Comparison of ENCODE assay signal across 11 cellular contexts in the genomic region with DNA sequence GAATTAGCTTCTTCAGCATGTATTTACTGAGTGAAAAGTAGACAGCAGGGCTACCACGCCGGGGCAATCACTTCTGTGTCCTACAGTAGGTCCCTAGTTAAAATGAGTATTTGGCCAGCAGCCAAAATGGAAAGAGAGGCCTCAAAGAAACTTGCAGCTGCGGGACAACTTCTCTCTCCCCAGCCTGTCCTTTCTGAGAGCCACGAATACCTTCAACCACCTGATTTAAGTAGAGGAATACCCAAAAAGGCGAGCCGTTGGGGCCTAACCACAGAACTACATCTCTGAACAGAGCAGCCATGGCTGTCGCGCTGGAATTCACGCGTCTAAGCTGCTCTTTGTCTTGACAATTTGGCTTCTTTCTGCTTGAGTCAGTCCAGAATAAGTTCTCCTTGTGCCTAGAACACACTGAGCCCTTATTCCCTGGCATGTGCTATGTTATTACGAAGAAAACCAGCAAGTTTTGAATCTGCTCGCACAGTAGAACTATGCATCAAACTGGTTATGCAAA. TPM values are rescaled to one million over a fixed set of nuclear protein-coding genes. Genes with fewer than 3 reads are reported as not detected.
A peak's percentile ranks its signal among the peaks of the same experiment; 100 is the strongest.
DNase-seq lines count a peak whose midpoint lies in the region; ATAC-seq and TF ChIP-seq lines count a peak whose summit lies in the region.
"Had no signal": no experiment of that assay in that cellular context is flagged by ENCODE, and none has a peak within 500 bp of the region (broad histone marks: within the 10 kb centered on the region; RNA-seq: fewer than 3 reads in every experiment).

No MANE protein-coding gene starts in this region.

- no peak for TF ChIP-seq POLR2A in prostate gland (IDR thresholded peaks at IDR 0.05)

- DNase-seq in NCI-H2227 (lab: John Stamatoyannopoulos, UW; ENCODE audit: unreplicated experiment) (peak; percentile 27), dermis blood vessel endothelial cell (peak; percentile 29), prostate gland (ENCODE audit: low spot score) (peak; percentile 64), NCI-H774 (lab: John Stamatoyannopoulos, UW) (no peak), cortex of kidney (lab: John Stamatoyannopoulos, UW) (no peak)
- DNase-seq: right lobe of liver, uterus had no signal

- no peaks in the 10 kb centered on the region for H3K27me3 ChIP-seq in prostate gland (replicated peaks; ENCODE audit: insufficient read depth)
- H3K27me3 ChIP-seq: right lobe of liver, uterus had no signal

- CTCF ChIA-PET in HEK293 (lab: Yijun Ruan, JAX) = interaction anchor here (0.6 to 0.9 kb wide), 2 partner anchors 15 to 60 kb away, joined by 3 read pairs; no protein-coding TSS in a partner anchor

- H3K27ac ChIP-seq in HEK293 (ENCODE audit: extremely low read depth, low read depth, low read length) = no peak overlapping the region
- peak overlapping the region; percentile 60 to 70 for H3K27ac ChIP-seq in prostate gland
- H3K27ac ChIP-seq: epithelial cell of prostate, right lobe of liver, uterus had no signal

- H3K4me3 ChIP-seq in HEK293 (ENCODE audit: low read depth, low read length) = no peak overlapping the region
- H3K4me3 ChIP-seq in prostate gland = no peak overlapping the region
- H3K4me3 ChIP-seq: right lobe of liver, uterus had no signal

- POLR2A ChIA-PET in HEK293 (lab: Yijun Ruan, JAX) = interaction anchor here (0.7 kb wide), 1 partner anchor 44 kb away, joined by 3 read pairs; a partner anchor contains a TSS

- intact Hi-C loops in prostate gland (cut with DNase I) = no loop called here

- TF ChIP-seq CTCF in HEK293 (tag by site-specific recombination; IDR thresholded peaks at IDR 0.05) (no peak), prostate gland (IDR thresholded peaks at IDR 0.05) (no peak)

- H3K4me1 ChIP-seq in HEK293 (ENCODE audit: control insufficient read depth, insufficient read depth, low read length) (peaks cover 13% of the 10 kb centered on the region), prostate gland (replicated peaks) (no peaks in the 10 kb centered on the region)
- H3K4me1 ChIP-seq: right lobe of liver, uterus had no signal

- no peaks in the 10 kb centered on the region for H3K36me3 ChIP-seq in HEK293 (ENCODE audit: control insufficient read depth in 2 of 2, insufficient read depth in 1 of 2, low read length in 2 of 2)
- no peaks in the 10 kb centered on the region for H3K36me3 ChIP-seq in prostate gland
- H3K36me3 ChIP-seq: right lobe of liver, uterus had no signal

- no peak for ATAC-seq in HG03432 (IDR thresholded peaks at IDR 0.05; ENCODE audit: unreplicated experiment)
- no peak for ATAC-seq in HG03469 (IDR thresholded peaks at IDR 0.05; ENCODE audit: unreplicated experiment)

- H3K9me3 ChIP-seq in HEK293 (ENCODE audit: control insufficient read depth, insufficient read depth, low read depth, low read length) (no peaks in the 10 kb centered on the region), prostate gland (no peaks in the 10 kb centered on the region)
- H3K9me3 ChIP-seq: right lobe of liver, uterus had no signal

- 13% methylated on average over 12 of the region's 12 CpGs for WGBS in prostate gland

TF ChIP-seq in HEK293, 187 proteins besides CTCF, POLR2A, EP300 and RAD21 (continues in another document):
- TF ChIP-seq ZNF544 (tag by site-specific recombination; IDR thresholded peaks at IDR 0.05) (peak; percentile 74; the same call in 1 of the 2 replicates), ZSCAN30 (tag by site-specific recombination; IDR thresholded peaks at IDR 0.05) (peak; percentile 78; the same call in 1 of the 2 replicates), ZNF184 (tag by site-specific recombination; IDR thresholded peaks at IDR 0.05) (peak; percentile 86; the same call in 1 of the 2 replicates), ZNF561 (tag by site-specific recombination; IDR thresholded peaks at IDR 0.05; ENCODE audit: borderline replicate concordance) (peak; percentile 77; the same call in 1 of the 2 replicates), ZNF214 (tag by site-specific recombination; IDR thresholded peaks at IDR 0.05; ENCODE audit: borderline replicate concordance) (peak; percentile 54; the same call in 1 of the 2 replicates), ZNF626 (tag by site-specific recombination; IDR thresholded peaks at IDR 0.05) (peak; percentile 70; the same call in 1 of the 2 replicates), ZNF660 (tag by site-specific recombination; IDR thresholded peaks at IDR 0.05) (peak; percentile 98), EGR2 (tag by site-specific recombination; IDR thresholded peaks at IDR 0.05; ENCODE audit: low read depth) (no peak), KLF10 (tag by site-specific recombination; IDR thresholded peaks at IDR 0.05) (peak; percentile 55; the same call in 1 of the 2 replicates), ZNF433 (tag by site-specific recombination; IDR thresholded peaks at IDR 0.05; ENCODE audit: low read depth) (no peak), ZBTB48 (tag by site-specific recombination; IDR thresholded peaks at IDR 0.05) (peak; percentile 62), OSR2 (tag by site-specific recombination; IDR thresholded peaks at IDR 0.05) (peak; percentile 89), MZF1 (tag by site-specific recombination; IDR thresholded peaks at IDR 0.05; ENCODE audit: borderline replicate concordance) (peak; percentile 69; the same call in 1 of the 2 replicates), ZNF830 (tag by site-specific recombination; IDR thresholded peaks at IDR 0.05; ENCODE audit: low read depth) (peak; percentile 36; the same call in 1 of the 2 replicates), ZNF558 (tag by site-specific recombination; IDR thresholded peaks at IDR 0.05) (no peak), ZNF600 (tag by site-specific recombination; IDR thresholded peaks at IDR 0.05) (peak; percentile 82), ZNF174 (tag by site-specific recombination; IDR thresholded peaks at IDR 0.05) (peak; percentile 72; the same call in 1 of the 2 replicates), ZNF501 (tag by site-specific recombination; IDR thresholded peaks at IDR 0.05) (0 out of 2 replicates have a peak, but pooled peaks have one; percentile 43), ZNF121 (tag by site-specific recombination; IDR thresholded peaks at IDR 0.05) (0 out of 2 replicates have a peak, but pooled peaks have one; percentile 41), ZNF596 (tag by site-specific recombination; IDR thresholded peaks at IDR 0.05) (0 out of 2 replicates have a peak, but pooled peaks have one; percentile 15), ZIC2 (tag by site-specific recombination; IDR thresholded peaks at IDR 0.05) (no peak), TRIM28 (IDR thresholded peaks at IDR 0.05; ENCODE audit: borderline replicate concordance, low read length) (peak; percentile 46; the same call in 1 of the 2 replicates)
- TF ChIP-seq, protein P1, sequence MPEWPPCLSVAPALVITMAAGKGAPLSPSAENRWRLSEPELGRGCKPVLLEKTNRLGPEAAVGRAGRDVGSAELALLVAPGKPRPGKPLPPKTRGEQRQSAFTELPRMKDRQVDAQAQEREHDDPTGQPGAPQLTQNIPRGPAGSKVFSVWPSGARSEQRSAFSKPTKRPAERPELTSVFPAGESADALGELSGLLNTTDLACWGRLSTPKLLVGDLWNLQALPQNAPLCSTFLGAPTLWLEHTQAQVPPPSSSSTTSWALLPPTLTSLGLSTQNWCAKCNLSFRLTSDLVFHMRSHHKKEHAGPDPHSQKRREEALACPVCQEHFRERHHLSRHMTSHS (tag by site-specific recombination; IDR thresholded peaks at IDR 0.05) = no peak
- TF ChIP-seq, protein P2, sequence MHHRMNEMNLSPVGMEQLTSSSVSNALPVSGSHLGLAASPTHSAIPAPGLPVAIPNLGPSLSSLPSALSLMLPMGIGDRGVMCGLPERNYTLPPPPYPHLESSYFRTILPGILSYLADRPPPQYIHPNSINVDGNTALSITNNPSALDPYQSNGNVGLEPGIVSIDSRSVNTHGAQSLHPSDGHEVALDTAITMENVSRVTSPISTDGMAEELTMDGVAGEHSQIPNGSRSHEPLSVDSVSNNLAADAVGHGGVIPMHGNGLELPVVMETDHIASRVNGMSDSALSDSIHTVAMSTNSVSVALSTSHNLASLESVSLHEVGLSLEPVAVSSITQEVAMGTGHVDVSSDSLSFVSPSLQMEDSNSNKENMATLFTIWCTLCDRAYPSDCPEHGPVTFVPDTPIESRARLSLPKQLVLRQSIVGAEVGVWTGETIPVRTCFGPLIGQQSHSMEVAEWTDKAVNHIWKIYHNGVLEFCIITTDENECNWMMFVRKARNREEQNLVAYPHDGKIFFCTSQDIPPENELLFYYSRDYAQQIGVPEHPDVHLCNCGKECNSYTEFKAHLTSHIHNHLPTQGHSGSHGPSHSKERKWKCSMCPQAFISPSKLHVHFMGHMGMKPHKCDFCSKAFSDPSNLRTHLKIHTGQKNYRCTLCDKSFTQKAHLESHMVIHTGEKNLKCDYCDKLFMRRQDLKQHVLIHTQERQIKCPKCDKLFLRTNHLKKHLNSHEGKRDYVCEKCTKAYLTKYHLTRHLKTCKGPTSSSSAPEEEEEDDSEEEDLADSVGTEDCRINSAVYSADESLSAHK (tag by site-specific recombination; IDR thresholded peaks at IDR 0.05) = no peak

RNA-seq across cellular contexts. Expression of a gene that starts 43.8 kb away (rescaled TPM):
- total RNA-seq in dermis blood vessel endothelial cell (65.9 and 85.9 TPM in 2 replicates), prostate gland (100 to 1,000 TPM; 118 to 259 TPM)

Comparison
In these comparisons a context has a peak if more than half of its experiments do, and no peak if none do; other contexts are left out.
1. DNase-seq: peak in NCI-H2227 (single experiment), dermis blood vessel endothelial cell (single experiment) and prostate gland (single experiment); none in NCI-H774 (single experiment) and cortex of kidney (single experiment).